32 cellular contexts compared by ENCODE assay signal in the genomic region with DNA sequence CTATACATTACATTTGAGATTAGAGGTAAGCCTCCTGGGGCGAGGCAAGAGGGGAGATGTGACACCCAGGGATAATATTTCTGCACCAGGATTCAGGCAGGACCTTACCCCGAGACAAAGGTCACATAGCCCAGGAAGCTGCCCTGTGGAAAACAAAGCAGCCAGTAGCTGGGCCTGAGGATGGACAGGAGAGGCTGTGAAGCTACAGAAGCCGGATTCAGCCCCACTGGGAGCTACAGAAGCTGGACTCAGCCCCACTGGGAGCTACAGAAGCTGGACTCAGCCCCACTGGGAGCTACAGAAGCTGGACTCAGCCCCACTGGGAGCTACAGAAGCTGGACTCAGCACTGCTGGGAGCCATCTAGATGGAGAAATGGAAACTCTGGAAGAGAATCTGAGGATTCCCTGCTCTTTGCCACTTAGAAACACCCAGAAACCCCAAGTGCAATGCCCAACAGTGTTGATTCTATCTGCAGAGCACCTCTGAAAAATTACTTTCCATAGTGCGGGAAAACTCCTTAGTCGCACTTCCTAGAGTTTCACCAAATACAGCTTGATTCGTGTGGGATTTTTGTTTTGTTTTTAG.
"Had no signal": no experiment of that assay in that cellular context is flagged by ENCODE, and none has a peak within 500 bp of the region (broad histone marks: within the 10 kb centered on the region; RNA-seq: fewer than 3 reads in every experiment).

No MANE protein-coding gene starts in this region.

- H3K4me1 Mint-ChIP-seq: activated CD4-positive, alpha-beta memory T cell treated with anti-CD3 and anti-CD28 coated beads, Interleukin-2, amount 10 ng/mL, durations not matched to agents 7 days and 5 days; activated T-helper 17 cell treated with anti-CD3 and anti-CD28 coated beads, Interleukin-2, amount 50 U/mL, for 72 hours had no signal

- DNase-seq: activated CD4-positive, alpha-beta memory T cell treated with anti-CD3 and anti-CD28 coated beads, Interleukin-2, amount 10 ng/mL, durations not matched to agents 7 days and 5 days; activated CD4-positive, alpha-beta T cell treated with anti-CD3 and anti-CD28 coated beads for 1 hour; activated CD4-positive, alpha-beta T cell treated with anti-CD3 and anti-CD28 coated beads for 48 hours; activated CD4-positive, CD25-positive, alpha-beta regulatory T cell; activated CD8-positive, alpha-beta memory T cell treated with anti-CD3 and anti-CD28 coated beads for 24 hours; activated CD8-positive, alpha-beta memory T cell treated with anti-CD3 and anti-CD28 coated beads, Interleukin-2, amount 10 ng/mL, durations not matched to agents 7 days and 5 days; activated CD8-positive, alpha-beta memory T cell treated with anti-CD3 and anti-CD28 coated beads, Interleukin-2, amount 50 U/mL, for 48 hours; activated effector memory CD4-positive, alpha-beta T cell treated with anti-CD3 and anti-CD28 coated beads, Interleukin-2, amount 50 U/mL, for 16 hours; activated naive CD4-positive, alpha-beta T cell treated with Interleukin-2 at 50 U/mL for 16 hours; activated T-cell treated with anti-CD3 and anti-CD28 coated beads, Interleukin-2, amount 50 U/mL, for 48 hours; adrenal gland; body of pancreas; caudate nucleus; KG1; MM.1S; MV-4-11; NCI-H1092; NCI-H1436 treated with DMSO at 0.1 percent for 48 hours; NCI-H187; NCI-H2029 treated with DMSO at 0.1 percent for 48 hours; NCI-H2227 treated with DMSO at 0.1 percent for 48 hours; NCI-H446; NCI-H510A treated with DMSO at 0.1 percent for 48 hours; SHP77; SJCRH30; T1000; WERI-Rb-1 had no signal

- H3K36me3 Mint-ChIP-seq: activated CD8-positive, alpha-beta memory T cell treated with anti-CD3 and anti-CD28 coated beads, Interleukin-2, amount 10 ng/mL, durations not matched to agents 7 days and 5 days; activated naive CD4-positive, alpha-beta T cell treated with anti-CD3 and anti-CD28 coated beads, Interleukin-2, amount 50 U/mL, for 72 hours had no signal

- ATAC-seq: activated CD8-positive, alpha-beta memory T cell treated with anti-CD3 and anti-CD28 coated beads, Interleukin-2, amount 10 ng/mL, durations not matched to agents 7 days and 5 days; activated naive CD4-positive, alpha-beta T cell treated with anti-CD3 and anti-CD28 coated beads, Interleukin-2, amount 50 U/mL, for 72 hours; activated T-helper 17 cell treated with anti-CD3 and anti-CD28 coated beads, Interleukin-2, amount 50 U/mL, for 72 hours; body of pancreas had no signal

- H3K9me3 Mint-ChIP-seq: activated CD4-positive, alpha-beta memory T cell treated with anti-CD3 and anti-CD28 coated beads, Interleukin-2, amount 10 ng/mL, durations not matched to agents 7 days and 5 days; activated naive CD4-positive, alpha-beta T cell treated with anti-CD3 and anti-CD28 coated beads, Interleukin-2, amount 50 U/mL, for 72 hours; activated T-helper 17 cell treated with anti-CD3 and anti-CD28 coated beads, Interleukin-2, amount 50 U/mL, for 72 hours had no signal

- H3K27me3 ChIP-seq: adrenal gland, body of pancreas, SJCRH30 had no signal

- H3K4me1 ChIP-seq: adrenal gland had no signal

- H3K4me3 ChIP-seq: adrenal gland, body of pancreas, SJCRH30, SK-N-MC had no signal

- H3K27ac ChIP-seq: adrenal gland, body of pancreas, SJCRH30, SK-N-MC, WERI-Rb-1 had no signal

- H3K9me3 ChIP-seq: adrenal gland, body of pancreas, SJCRH30 had no signal

- FAIRE-seq: astrocyte, bronchial epithelial cell had no signal

- H3K27me3 Mint-ChIP-seq: activated CD4-positive, alpha-beta memory T cell treated with anti-CD3 and anti-CD28 coated beads, Interleukin-2, amount 10 ng/mL, durations not matched to agents 7 days and 5 days; activated CD8-positive, alpha-beta memory T cell treated with anti-CD3 and anti-CD28 coated beads, Interleukin-2, amount 10 ng/mL, durations not matched to agents 7 days and 5 days; activated T-helper 17 cell treated with anti-CD3 and anti-CD28 coated beads, Interleukin-2, amount 50 U/mL, for 72 hours had no signal

- H3K36me3 ChIP-seq: adrenal gland, SJCRH30, WERI-Rb-1 had no signal

- H3K27ac Mint-ChIP-seq: activated CD4-positive, alpha-beta memory T cell treated with anti-CD3 and anti-CD28 coated beads, Interleukin-2, amount 10 ng/mL, durations not matched to agents 7 days and 5 days; activated CD8-positive, alpha-beta memory T cell treated with anti-CD3 and anti-CD28 coated beads, Interleukin-2, amount 10 ng/mL, durations not matched to agents 7 days and 5 days; activated naive CD4-positive, alpha-beta T cell treated with anti-CD3 and anti-CD28 coated beads, Interleukin-2, amount 50 U/mL, for 72 hours; activated T-helper 17 cell treated with anti-CD3 and anti-CD28 coated beads, Interleukin-2, amount 50 U/mL, for 72 hours had no signal

- H3K4me3 Mint-ChIP-seq: activated CD4-positive, alpha-beta memory T cell treated with anti-CD3 and anti-CD28 coated beads, Interleukin-2, amount 10 ng/mL, durations not matched to agents 7 days and 5 days; activated CD8-positive, alpha-beta memory T cell treated with anti-CD3 and anti-CD28 coated beads, Interleukin-2, amount 10 ng/mL, durations not matched to agents 7 days and 5 days; activated T-helper 17 cell treated with anti-CD3 and anti-CD28 coated beads, Interleukin-2, amount 50 U/mL, for 72 hours had no signal
